ENCODE assay signal across 2 cellular contexts in genomic region chr10:70324341-70324861, GRCh38.
TF ChIP-seq lines count a peak whose summit lies in the region.

No MANE protein-coding gene starts in this region.

TF ChIP-seq in HEK293, 187 proteins besides CTCF, POLR2A, EP300 and RAD21 (continued from another document):
- TF ChIP-seq ZNF398 (tag by site-specific recombination; IDR thresholded peaks at IDR 0.05) (no peak), ZNF16 (tag by site-specific recombination; IDR thresholded peaks at IDR 0.05; ENCODE audit: low read depth) (no peak), HIC1 (tag by site-specific recombination; IDR thresholded peaks at IDR 0.05) (no peak)

TF ChIP-seq in SK-N-SH, 30 proteins besides CTCF, POLR2A, EP300 and RAD21 (continued from another document):
- TF ChIP-seq, protein P1, sequence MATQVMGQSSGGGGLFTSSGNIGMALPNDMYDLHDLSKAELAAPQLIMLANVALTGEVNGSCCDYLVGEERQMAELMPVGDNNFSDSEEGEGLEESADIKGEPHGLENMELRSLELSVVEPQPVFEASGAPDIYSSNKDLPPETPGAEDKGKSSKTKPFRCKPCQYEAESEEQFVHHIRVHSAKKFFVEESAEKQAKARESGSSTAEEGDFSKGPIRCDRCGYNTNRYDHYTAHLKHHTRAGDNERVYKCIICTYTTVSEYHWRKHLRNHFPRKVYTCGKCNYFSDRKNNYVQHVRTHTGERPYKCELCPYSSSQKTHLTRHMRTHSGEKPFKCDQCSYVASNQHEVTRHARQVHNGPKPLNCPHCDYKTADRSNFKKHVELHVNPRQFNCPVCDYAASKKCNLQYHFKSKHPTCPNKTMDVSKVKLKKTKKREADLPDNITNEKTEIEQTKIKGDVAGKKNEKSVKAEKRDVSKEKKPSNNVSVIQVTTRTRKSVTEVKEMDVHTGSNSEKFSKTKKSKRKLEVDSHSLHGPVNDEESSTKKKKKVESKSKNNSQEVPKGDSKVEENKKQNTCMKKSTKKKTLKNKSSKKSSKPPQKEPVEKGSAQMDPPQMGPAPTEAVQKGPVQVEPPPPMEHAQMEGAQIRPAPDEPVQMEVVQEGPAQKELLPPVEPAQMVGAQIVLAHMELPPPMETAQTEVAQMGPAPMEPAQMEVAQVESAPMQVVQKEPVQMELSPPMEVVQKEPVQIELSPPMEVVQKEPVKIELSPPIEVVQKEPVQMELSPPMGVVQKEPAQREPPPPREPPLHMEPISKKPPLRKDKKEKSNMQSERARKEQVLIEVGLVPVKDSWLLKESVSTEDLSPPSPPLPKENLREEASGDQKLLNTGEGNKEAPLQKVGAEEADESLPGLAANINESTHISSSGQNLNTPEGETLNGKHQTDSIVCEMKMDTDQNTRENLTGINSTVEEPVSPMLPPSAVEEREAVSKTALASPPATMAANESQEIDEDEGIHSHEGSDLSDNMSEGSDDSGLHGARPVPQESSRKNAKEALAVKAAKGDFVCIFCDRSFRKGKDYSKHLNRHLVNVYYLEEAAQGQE (IDR thresholded peaks at IDR 0.05; ENCODE audit: low read depth, low read length), result no peak
- TF ChIP-seq, protein P2, sequence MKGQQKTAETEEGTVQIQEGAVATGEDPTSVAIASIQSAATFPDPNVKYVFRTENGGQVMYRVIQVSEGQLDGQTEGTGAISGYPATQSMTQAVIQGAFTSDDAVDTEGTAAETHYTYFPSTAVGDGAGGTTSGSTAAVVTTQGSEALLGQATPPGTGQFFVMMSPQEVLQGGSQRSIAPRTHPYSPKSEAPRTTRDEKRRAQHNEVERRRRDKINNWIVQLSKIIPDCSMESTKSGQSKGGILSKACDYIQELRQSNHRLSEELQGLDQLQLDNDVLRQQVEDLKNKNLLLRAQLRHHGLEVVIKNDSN (IDR thresholded peaks at IDR 0.05; ENCODE audit: borderline replicate concordance, low read depth), result no peak
- TF ChIP-seq ELF1 (IDR thresholded peaks at IDR 0.05), result no peak
- TF ChIP-seq YY1 (IDR thresholded peaks at IDR 0.05; ENCODE audit: low read depth), result no peak
- TF ChIP-seq MAX (IDR thresholded peaks at IDR 0.05; ENCODE audit: low read depth), result no peak
- TF ChIP-seq NRF1 (IDR thresholded peaks at IDR 0.05; ENCODE audit: low read depth, low read length), result no peak
- no peak for TF ChIP-seq JUND (IDR thresholded peaks at IDR 0.05)
- TF ChIP-seq POLR2AphosphoS5 (IDR thresholded peaks at IDR 0.05; ENCODE audit: low read depth, low read length), result no peak
- TF ChIP-seq RCOR1 (IDR thresholded peaks at IDR 0.05; ENCODE audit: low read length), result no peak
- no peak for TF ChIP-seq GATA2 (CRISPR knock-in tag; IDR thresholded peaks at IDR 0.05)
